22 cellular contexts compared by ENCODE assay signal in genomic region chr22:46209262-46209661, GRCh38. TPM values are rescaled to one million over a fixed set of nuclear protein-coding genes. Genes with fewer than 3 reads are reported as not detected.
A peak's percentile ranks its signal among the peaks of the same experiment; 100 is the strongest.
DNase-seq lines count a peak whose midpoint lies in the region; ATAC-seq, FAIRE-seq and TF ChIP-seq lines count a peak whose summit lies in the region.
"Had no signal": no experiment of that assay in that cellular context is flagged by ENCODE, and none has a peak within 500 bp of the region (broad histone marks: within the 10 kb centered on the region; RNA-seq: fewer than 3 reads in every experiment).

No MANE protein-coding gene starts in this region.

- H3K36me3 ChIP-seq in adipocyte (ENCODE audit: control insufficient read depth, insufficient read depth, low read length, severe bottlenecking): peaks cover 65% of the 10 kb centered on the region
- H3K36me3 ChIP-seq: BE2C had no signal

- TF ChIP-seq POLR2A in erythroblast (IDR thresholded peaks at IDR 0.05; ENCODE audit: low read length): no peak

- in situ Hi-C loops in Caki2 (cut with HindIII; ENCODE audit: low pct_unique_long_range_greater_than_20kb, low sequenced_read_pairs): no loop called here

- H3K4me3 ChIP-seq in adipocyte (ENCODE audit: low read length): no peak overlapping the region

- no peak overlapping the region for H3K9ac ChIP-seq in adipocyte (ENCODE audit: low read length)

- H3K4me1 ChIP-seq in adipocyte (ENCODE audit: control insufficient read depth, insufficient read depth, low read length): no peaks in the 10 kb centered on the region
- H3K4me1 ChIP-seq: BE2C, Caco-2 had no signal

- peak; percentile 70 for FAIRE-seq in GM19239 (lab: Jason Lieb, UNC)
- FAIRE-seq: G401.6, GM12891, GM18507, HepG2 had no signal

- peaks cover 14% of the 10 kb centered on the region for H3K9me3 ChIP-seq in adipocyte (ENCODE audit: control insufficient read depth, low read length)
- H3K9me3 ChIP-seq: BE2C had no signal

- ATAC-seq in HG02763 (IDR thresholded peaks at IDR 0.05; ENCODE audit: unreplicated experiment): no peak
- ATAC-seq: HCT116, HepG2 had no signal

- peak; percentile 33 for DNase-seq in Caki2 (ENCODE audit: low read depth)
- no peak for DNase-seq in GM19239 (ENCODE audit: insufficient read length, low spot score)
- peak; percentile 1 for DNase-seq in adipocyte (ENCODE audit: low read depth)
- peak; percentile 29 to 38 for DNase-seq in erythroblast (lab: John Stamatoyannopoulos, UW)
- no peak for DNase-seq in SW480 (ENCODE audit: low spot score)
- no peak for DNase-seq in germinal center (ENCODE audit: low spot score)
- DNase-seq in AML-193 (lab: John Stamatoyannopoulos, UW): no peak
- DNase-seq: BE2C; C1 segment of cervical spinal cord; Caco-2; CD4-positive, CD25-positive, alpha-beta regulatory T cell; DMS153; GOT3; H7; KG1 had no signal

- H3K27me3 ChIP-seq in adipocyte (replicated peaks; ENCODE audit: control insufficient read depth, insufficient read depth, low read length): no peaks in the 10 kb centered on the region
- H3K27me3 ChIP-seq: BE2C had no signal

RNA-seq across cellular contexts. Expression of gene CDPF1, which starts 40.8 kb away (rescaled TPM):
- total RNA-seq in Caki2 (2014; rRNA removed; shearing (Covaris generic); ENCODE audit: low replicate concordance): 31.3 and 64.4 TPM in 2 replicates

RNA-seq across cellular contexts. Expression of gene PKDREJ, which starts 53.9 kb away (rescaled TPM):
- not detected in 2 replicates for total RNA-seq in Caki2 (2014; rRNA removed; shearing (Covaris generic); ENCODE audit: low replicate concordance)
- total RNA-seq: A172; Caco-2; CD4-positive, CD25-positive, alpha-beta regulatory T cell; HepG2 had no signal

RNA-seq across cellular contexts. Expression of gene TTC38, which starts 58.5 kb away (rescaled TPM):
- 26.0 and 46.5 TPM in 2 replicates for total RNA-seq in Caki2 (2014; rRNA removed; shearing (Covaris generic); ENCODE audit: low replicate concordance)

RNA-seq across cellular contexts. Expression of gene PPARA, which starts 58.9 kb away (rescaled TPM):
- total RNA-seq in Caki2 (2014; rRNA removed; shearing (Covaris generic); ENCODE audit: low replicate concordance): 7.0 and 9.6 TPM in 2 replicates

Comparison
In these comparisons a context has a peak if more than half of its experiments do, and no peak if none do; other contexts are left out.
1. DNase-seq: peak in Caki2 (single experiment), adipocyte (single experiment) and erythroblast (2 of 2); none in GM19239 (single experiment), SW480 (single experiment), germinal center (single experiment) and AML-193 (0 of 2).